In the genomic region with DNA sequence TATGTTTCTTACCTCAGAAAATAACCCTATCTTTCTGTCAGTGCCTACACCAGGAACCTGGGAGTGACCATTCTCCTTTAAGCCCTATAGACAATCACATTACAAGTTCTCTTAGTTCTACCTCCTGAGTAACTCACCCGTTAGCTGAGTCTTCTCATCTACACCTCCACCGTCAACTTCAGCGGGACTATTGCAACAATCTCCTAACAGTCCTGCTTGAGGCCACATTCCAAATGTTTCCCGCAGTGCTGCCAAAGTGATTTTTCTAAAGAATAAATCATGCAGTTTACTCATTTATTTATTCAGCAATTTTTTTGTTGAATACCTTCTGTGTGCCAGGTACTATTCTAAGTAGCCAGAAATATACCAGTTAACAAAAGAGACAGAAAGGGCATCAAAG, we compare ENCODE assay signal across 16 cellular contexts.
A peak's percentile ranks its signal among the peaks of the same experiment; 100 is the strongest.
DNase-seq lines count a peak whose midpoint lies in the region; ATAC-seq and TF ChIP-seq lines count a peak whose summit lies in the region.
"Had no signal": no experiment of that assay in that cellular context is flagged by ENCODE, and none has a peak within 500 bp of the region (broad histone marks: within the 10 kb centered on the region; RNA-seq: fewer than 3 reads in every experiment).

No MANE protein-coding gene starts in this region.

- H3K36me3 Mint-ChIP-seq in natural killer cell (no peaks in the 10 kb centered on the region), immature natural killer cell (no peaks in the 10 kb centered on the region)
- no peaks in the 10 kb centered on the region for H3K36me3 Mint-ChIP-seq in natural killer cell treated with Interleukin-12 subunit alpha and Interleukin-12 subunit beta and Interleukin-15 and Interleukin-18, amount 100 ng/mL, for 72 hours
- H3K36me3 Mint-ChIP-seq in activated T-helper 17 cell treated with anti-CD3 and anti-CD28 coated beads, Interleukin-2, amount 50 U/mL, for 72 hours (ENCODE audit: low read depth), result no peaks in the 10 kb centered on the region

- TF ChIP-seq EP300 in ovary (IDR thresholded peaks at IDR 0.05), result no peak

- H3K79me2 ChIP-seq in PC-9 (ENCODE audit: low read depth), result no peaks in the 10 kb centered on the region; the same call in 1 of the 2 replicates

- ATAC-seq in natural killer cell, result no peak
- no peak for ATAC-seq in natural killer cell treated with Interleukin-12 subunit alpha and Interleukin-12 subunit beta and Interleukin-15 and Interleukin-18, amount 100 ng/mL, for 72 hours
- ATAC-seq in activated T-helper 17 cell treated with anti-CD3 and anti-CD28 coated beads, Interleukin-2, amount 50 U/mL, for 72 hours (replicated peaks), result no peak
- ATAC-seq: HepG2, Right ventricle myocardium inferior had no signal

- H3K27ac Mint-ChIP-seq in natural killer cell (peak overlapping the region; percentile 86 to 90), immature natural killer cell (peak overlapping the region in 5 of 6 donors; percentile 87 to 94 (median 90))
- no peak overlapping the region for H3K27ac Mint-ChIP-seq in natural killer cell treated with Interleukin-12 subunit alpha and Interleukin-12 subunit beta and Interleukin-15 and Interleukin-18, amount 100 ng/mL, for 72 hours
- H3K27ac Mint-ChIP-seq in activated T-helper 17 cell treated with anti-CD3 and anti-CD28 coated beads, Interleukin-2, amount 50 U/mL, for 72 hours, result peak overlapping the region; percentile 83
- H3K27ac Mint-ChIP-seq: HFFc6 had no signal

- peaks cover 22% of the 10 kb centered on the region for H3F3A ChIP-seq in PC-9 (ENCODE audit: insufficient read depth, low read depth)

- H3K9me3 ChIP-seq in ovary, result no peaks in the 10 kb centered on the region
- H3K9me3 ChIP-seq in PC-9 (ENCODE audit: insufficient read depth, low read depth), result no peaks in the 10 kb centered on the region
- H3K9me3 ChIP-seq: MG63, Peyer's patch had no signal

- H3K4me3 ChIP-seq in ovary, result no peak overlapping the region
- H3K4me3 ChIP-seq in PC-9, result no peak overlapping the region
- H3K4me3 ChIP-seq: MG63, Peyer's patch had no signal

- H3K27me3 Mint-ChIP-seq in natural killer cell (ENCODE audit: low read depth in 2 of 2) (no peaks in the 10 kb centered on the region), immature natural killer cell (ENCODE audit: low read depth in 3 of 3) (peaks cover 2 to 4% (median 2%) of the 10 kb centered on the region in 3 donors)
- peaks cover 0 to 8% of the 10 kb centered on the region in 2 donors for H3K27me3 Mint-ChIP-seq in natural killer cell treated with Interleukin-12 subunit alpha and Interleukin-12 subunit beta and Interleukin-15 and Interleukin-18, amount 100 ng/mL, for 72 hours
- no peaks in the 10 kb centered on the region for H3K27me3 Mint-ChIP-seq in activated T-helper 17 cell treated with anti-CD3 and anti-CD28 coated beads, Interleukin-2, amount 50 U/mL, for 72 hours

- H3K4me2 ChIP-seq in PC-9, result no peak overlapping the region

- POLR2A ChIA-PET in PC-9 (lab: Charles Lee; ENCODE audit: unreplicated experiment), result no interaction called here

- no peaks in the 10 kb centered on the region for H3K4me1 ChIP-seq in ovary (ENCODE audit: insufficient read depth)
- peaks cover 34% of the 10 kb centered on the region for H3K4me1 ChIP-seq in PC-9 (replicated peaks; ENCODE audit: insufficient read depth)
- H3K4me1 ChIP-seq: Peyer's patch had no signal

- no peak overlapping the region for H2AFZ ChIP-seq in PC-9

- no peaks in the 10 kb centered on the region for H3K9me3 Mint-ChIP-seq in natural killer cell
- no peaks in the 10 kb centered on the region for H3K9me3 Mint-ChIP-seq in natural killer cell treated with Interleukin-12 subunit alpha and Interleukin-12 subunit beta and Interleukin-15 and Interleukin-18, amount 100 ng/mL, for 72 hours
- H3K9me3 Mint-ChIP-seq in activated T-helper 17 cell treated with anti-CD3 and anti-CD28 coated beads, Interleukin-2, amount 50 U/mL, for 72 hours, result no peaks in the 10 kb centered on the region
- peaks cover 0 to 2% (median 0%) of the 10 kb centered on the region in 6 donors for H3K9me3 Mint-ChIP-seq in immature natural killer cell

- no peak overlapping the region for H3K4me3 Mint-ChIP-seq in natural killer cell
- H3K4me3 Mint-ChIP-seq in natural killer cell treated with Interleukin-12 subunit alpha and Interleukin-12 subunit beta and Interleukin-15 and Interleukin-18, amount 100 ng/mL, for 72 hours, result no peak overlapping the region
- H3K4me3 Mint-ChIP-seq in activated T-helper 17 cell treated with anti-CD3 and anti-CD28 coated beads, Interleukin-2, amount 50 U/mL, for 72 hours, result peak overlapping the region; percentile 21
- peak overlapping the region in 1 of 5 donors; percentile 71 for H3K4me3 Mint-ChIP-seq in immature natural killer cell
- H3K4me3 Mint-ChIP-seq: HFFc6 had no signal

- H3K36me3 ChIP-seq in ovary (no peaks in the 10 kb centered on the region), PC-9 (ENCODE audit: low read depth) (no peaks in the 10 kb centered on the region)
- H3K36me3 ChIP-seq: MG63, Peyer's patch had no signal

- no peaks in the 10 kb centered on the region for H3K27me3 ChIP-seq in ovary
- no peaks in the 10 kb centered on the region for H3K27me3 ChIP-seq in PC-9 (ENCODE audit: insufficient read depth, low read depth)
- H3K27me3 ChIP-seq: Peyer's patch had no signal

- TF ChIP-seq CTCF in natural killer cell (IDR thresholded peaks at IDR 0.05), result no peak
- TF ChIP-seq CTCF in ovary (IDR thresholded peaks at IDR 0.05), result no peak
- TF ChIP-seq CTCF in PC-9 (conservative IDR thresholded peaks at IDR 0.05), result no peak

- 91 to 94% (median 91%) methylated on average over 4 of the region's 4 CpGs for WGBS in ovary, 3 donors

- H3K27ac ChIP-seq in ovary, result no peak overlapping the region
- H3K27ac ChIP-seq in PC-9, result no peak overlapping the region
- H3K27ac ChIP-seq: Peyer's patch had no signal

- H3K9me2 ChIP-seq in PC-9 (ENCODE audit: insufficient read depth), result no peaks in the 10 kb centered on the region; the same call in 1 of the 2 replicates

- intact Hi-C loops in natural killer cell (cut with micrococcal nuclease) (no loop called here), ovary (cut with DNase I) (no loop called here), PC-9 (cut with micrococcal nuclease; ENCODE audit: unreplicated experiment) (no loop called here)

- peaks cover 34 to 35% of the 10 kb centered on the region in 2 donors for H3K4me1 Mint-ChIP-seq in natural killer cell
- peaks cover 26 to 29% of the 10 kb centered on the region in 2 donors for H3K4me1 Mint-ChIP-seq in natural killer cell treated with Interleukin-12 subunit alpha and Interleukin-12 subunit beta and Interleukin-15 and Interleukin-18, amount 100 ng/mL, for 72 hours (ENCODE audit: low read depth in 2 of 2)
- H3K4me1 Mint-ChIP-seq in activated T-helper 17 cell treated with anti-CD3 and anti-CD28 coated beads, Interleukin-2, amount 50 U/mL, for 72 hours, result peaks cover 13% of the 10 kb centered on the region
- peaks cover 33 to 40% of the 10 kb centered on the region in 2 donors for H3K4me1 Mint-ChIP-seq in immature natural killer cell

- no TSS peak for BruUV-seq in PC-9 (replicated peaks; lab: Mats Ljungman, UMichigan)

- TF ChIP-seq POLR2A in ovary (IDR thresholded peaks at IDR 0.05), result no peak

- DNase-seq in natural killer cell (no peak), immature natural killer cell (no peak), COLO829 (ENCODE audit: low spot score) (no peak), ovary (no peak), PC-9 (no peak)
- no peak for DNase-seq in natural killer cell treated with Interleukin-12 subunit alpha and Interleukin-12 subunit beta and Interleukin-15 and Interleukin-18, amount 100 ng/mL, for 72 hours (ENCODE audit: low spot score)
- no peak for DNase-seq in activated CD8-positive, alpha-beta memory T cell treated with anti-CD3 and anti-CD28 coated beads, Interleukin-2, amount 50 U/mL, for 48 hours
- DNase-seq: HFFc6, MG63, NCI-H1092 treated with DMSO at 0.1 percent for 48 hours, NCI-H2081 treated with DMSO at 0.1 percent for 48 hours, NCI-H524 had no signal

- H4K20me1 ChIP-seq in PC-9 (ENCODE audit: insufficient read depth), result 0 out of 2 replicates have a peak, but pooled peaks cover 5% of the 10 kb centered on the region

- CTCF ChIA-PET in PC-9 (lab: Charles Lee), result no interaction called here

Comparison
In these comparisons a context has a peak if more than half of its experiments do, and no peak if none do; other contexts are left out.
1. H3K27ac Mint-ChIP-seq: peak in natural killer cell (2 of 2), activated T-helper 17 cell treated with anti-CD3 and anti-CD28 coated beads, Interleukin-2, amount 50 U/mL, for 72 hours (single experiment) and immature natural killer cell (5 of 6); none in natural killer cell treated with Interleukin-12 subunit alpha and Interleukin-12 subunit beta and Interleukin-15 and Interleukin-18, amount 100 ng/mL, for 72 hours (0 of 2).